ENCODE assay signal across 1 cellular context in the genomic region with DNA sequence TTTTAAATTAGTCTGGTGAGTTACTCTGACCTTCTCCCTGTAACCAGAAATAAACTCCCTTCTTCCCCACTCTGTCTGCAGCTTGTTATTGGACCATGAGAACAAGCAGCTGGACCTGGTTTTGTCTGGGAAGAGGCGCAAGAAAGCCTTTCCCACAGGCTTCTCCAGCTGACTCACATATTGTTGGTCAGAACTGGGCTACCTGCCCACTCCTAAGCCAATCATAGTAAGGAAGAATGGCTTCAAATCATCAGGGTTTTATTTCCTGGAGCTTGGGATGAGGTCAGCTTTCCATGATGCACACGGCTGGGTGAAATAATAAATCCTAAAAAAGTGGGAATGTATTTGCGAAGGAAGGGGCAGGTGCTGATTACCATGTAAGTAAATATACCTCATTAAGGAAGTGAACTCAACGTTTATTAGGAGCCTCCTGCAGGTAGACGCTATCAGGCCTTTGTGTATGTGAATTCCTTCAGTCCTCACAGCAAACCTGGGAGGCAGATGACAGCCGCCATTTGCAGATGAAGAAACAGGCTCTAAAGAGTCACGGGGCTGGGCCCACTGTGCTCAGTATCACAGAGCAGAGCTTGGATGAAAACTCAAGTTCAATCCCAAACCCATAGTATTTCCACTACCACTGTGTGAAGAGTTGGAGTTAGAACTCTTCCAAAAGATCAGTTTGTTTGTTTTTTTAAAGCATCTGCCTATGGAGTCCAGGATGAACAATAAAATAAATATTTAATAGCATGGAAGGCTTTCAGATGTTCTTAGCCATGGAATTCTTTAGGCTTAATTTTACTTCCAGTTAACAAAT.
TF ChIP-seq lines count a peak whose summit lies in the region.

No MANE protein-coding gene starts in this region.

TF ChIP-seq in K562, 482 proteins besides CTCF, POLR2A, EP300 and RAD21:
- no peak for TF ChIP-seq ZNF75A (CRISPR knock-in tag; IDR thresholded peaks at IDR 0.05)
- peak in 1 of 3 experiments; percentile 12 for TF ChIP-seq YY1 (IDR thresholded peaks at IDR 0.05; ENCODE audit: borderline replicate concordance in 1 of 3, control insufficient read depth in 1 of 3, extremely low read depth in 1 of 3, insufficient read depth in 3 of 3, insufficient read length in 1 of 3, insufficient replicate concordance in 2 of 3, low read depth in 1 of 3, low read length in 2 of 3)
- no peak for TF ChIP-seq COPS2 (conservative IDR thresholded peaks at IDR 0.05)
- no peak for TF ChIP-seq MEIS2 (IDR thresholded peaks at IDR 0.05; ENCODE audit: partially characterized antibody)
- TF ChIP-seq, protein P1, sequence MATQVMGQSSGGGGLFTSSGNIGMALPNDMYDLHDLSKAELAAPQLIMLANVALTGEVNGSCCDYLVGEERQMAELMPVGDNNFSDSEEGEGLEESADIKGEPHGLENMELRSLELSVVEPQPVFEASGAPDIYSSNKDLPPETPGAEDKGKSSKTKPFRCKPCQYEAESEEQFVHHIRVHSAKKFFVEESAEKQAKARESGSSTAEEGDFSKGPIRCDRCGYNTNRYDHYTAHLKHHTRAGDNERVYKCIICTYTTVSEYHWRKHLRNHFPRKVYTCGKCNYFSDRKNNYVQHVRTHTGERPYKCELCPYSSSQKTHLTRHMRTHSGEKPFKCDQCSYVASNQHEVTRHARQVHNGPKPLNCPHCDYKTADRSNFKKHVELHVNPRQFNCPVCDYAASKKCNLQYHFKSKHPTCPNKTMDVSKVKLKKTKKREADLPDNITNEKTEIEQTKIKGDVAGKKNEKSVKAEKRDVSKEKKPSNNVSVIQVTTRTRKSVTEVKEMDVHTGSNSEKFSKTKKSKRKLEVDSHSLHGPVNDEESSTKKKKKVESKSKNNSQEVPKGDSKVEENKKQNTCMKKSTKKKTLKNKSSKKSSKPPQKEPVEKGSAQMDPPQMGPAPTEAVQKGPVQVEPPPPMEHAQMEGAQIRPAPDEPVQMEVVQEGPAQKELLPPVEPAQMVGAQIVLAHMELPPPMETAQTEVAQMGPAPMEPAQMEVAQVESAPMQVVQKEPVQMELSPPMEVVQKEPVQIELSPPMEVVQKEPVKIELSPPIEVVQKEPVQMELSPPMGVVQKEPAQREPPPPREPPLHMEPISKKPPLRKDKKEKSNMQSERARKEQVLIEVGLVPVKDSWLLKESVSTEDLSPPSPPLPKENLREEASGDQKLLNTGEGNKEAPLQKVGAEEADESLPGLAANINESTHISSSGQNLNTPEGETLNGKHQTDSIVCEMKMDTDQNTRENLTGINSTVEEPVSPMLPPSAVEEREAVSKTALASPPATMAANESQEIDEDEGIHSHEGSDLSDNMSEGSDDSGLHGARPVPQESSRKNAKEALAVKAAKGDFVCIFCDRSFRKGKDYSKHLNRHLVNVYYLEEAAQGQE (CRISPR knock-in tag; IDR thresholded peaks at IDR 0.05; ENCODE audit: low read depth), result no peak
- TF ChIP-seq POU5F1 (IDR thresholded peaks at IDR 0.05; ENCODE audit: borderline replicate concordance, low read depth, low read length, partially characterized antibody), result no peak
- no peak for TF ChIP-seq SPI1 (IDR thresholded peaks at IDR 0.05; ENCODE audit: borderline replicate concordance, low read depth, low read length)
- no peak for TF ChIP-seq FOXA1 (IDR thresholded peaks at IDR 0.05; ENCODE audit: borderline replicate concordance)
- TF ChIP-seq, protein P2, sequence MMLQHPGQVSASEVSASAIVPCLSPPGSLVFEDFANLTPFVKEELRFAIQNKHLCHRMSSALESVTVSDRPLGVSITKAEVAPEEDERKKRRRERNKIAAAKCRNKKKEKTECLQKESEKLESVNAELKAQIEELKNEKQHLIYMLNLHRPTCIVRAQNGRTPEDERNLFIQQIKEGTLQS (IDR thresholded peaks at IDR 0.05), result peak; percentile 53; the same call in 1 of the 2 replicates
- TF ChIP-seq, protein P2 (CRISPR knock-in tag; conservative IDR thresholded peaks at IDR 0.05), result no peak
